9 cellular contexts compared by ENCODE assay signal in genomic region chr1:192639607-192640368, GRCh38. TPM values are rescaled to one million over a fixed set of nuclear protein-coding genes. Genes with fewer than 3 reads are reported as not detected.
DNase-seq lines count a peak whose midpoint lies in the region; ATAC-seq and TF ChIP-seq lines count a peak whose summit lies in the region.
"Had no signal": no experiment of that assay in that cellular context is flagged by ENCODE, and none has a peak within 500 bp of the region (broad histone marks: within the 10 kb centered on the region; RNA-seq: fewer than 3 reads in every experiment).

No MANE protein-coding gene starts in this region.

- 0 out of 2 replicates have a peak overlapping the region, but pooled peaks have one; percentile 11 for H3K4me2 ChIP-seq in KMS-11

- CTCF ChIA-PET in WTC11 (lab: Charles Lee): no interaction called here

- H3K27ac ChIP-seq in KMS-11: no peak overlapping the region

- DNase-seq in fibroblast of villous mesenchyme (ENCODE audit: low read depth): peak; percentile 64
- no peak for DNase-seq in NCI-H748 (lab: John Stamatoyannopoulos, UW; ENCODE audit: unreplicated experiment)
- DNase-seq in WTC11 (ENCODE audit: low spot score): no peak
- no peak for DNase-seq in nephron progenitor cell
- no peak for DNase-seq in T1000 (lab: John Stamatoyannopoulos, UW)

- H3K4me1 Mint-ChIP-seq in WTC11 (no peaks in the 10 kb centered on the region), nephron progenitor cell (peaks cover 7% of the 10 kb centered on the region)

- no peaks in the 10 kb centered on the region for H3K27me3 ChIP-seq in KMS-11 (ENCODE audit: insufficient read depth, low read depth)

- H4K20me1 ChIP-seq in KMS-11 (ENCODE audit: insufficient read depth): no peaks in the 10 kb centered on the region

- H3K4me1 ChIP-seq in KMS-11 (ENCODE audit: low read depth, poor library complexity, severe bottlenecking): peaks cover 18% of the 10 kb centered on the region

- H3K27ac Mint-ChIP-seq in WTC11: no peak overlapping the region
- H3K27ac Mint-ChIP-seq in nephron progenitor cell: no peak overlapping the region

- H3K4me3 Mint-ChIP-seq in WTC11 (no peak overlapping the region), nephron progenitor cell (no peak overlapping the region)

- ATAC-seq in GM18502 (IDR thresholded peaks at IDR 0.05; ENCODE audit: poor library complexity, unreplicated experiment): peak; percentile 94
- peak; percentile 79 for ATAC-seq in GM21723 (IDR thresholded peaks at IDR 0.05; ENCODE audit: unreplicated experiment)
- ATAC-seq in WTC11: no peak

- no peak overlapping the region for H2AFZ ChIP-seq in KMS-11 (ENCODE audit: low read depth)

- H3K4me3 ChIP-seq in KMS-11 (IDR thresholded peaks at IDR 0.05; ENCODE audit: insufficient read depth, low read depth, low read length) (no peak overlapping the region), fibroblast of villous mesenchyme (ENCODE audit: low read depth, low read length) (no peak overlapping the region)

- no peaks in the 10 kb centered on the region for H3K27me3 Mint-ChIP-seq in WTC11 (ENCODE audit: low read depth)
- H3K27me3 Mint-ChIP-seq in nephron progenitor cell (ENCODE audit: low read depth, poor library complexity): peaks cover 2% of the 10 kb centered on the region

- TF ChIP-seq CTCF in KMS-11 (conservative IDR thresholded peaks at IDR 0.05; ENCODE audit: low read depth, low read length): no peak
- TF ChIP-seq CTCF in fibroblast of villous mesenchyme (IDR thresholded peaks at IDR 0.05; ENCODE audit: insufficient read depth, low read depth, low read length): no peak
- no peak for TF ChIP-seq CTCF in WTC11 (IDR thresholded peaks at IDR 0.05)
- TF ChIP-seq CTCF in nephron progenitor cell (IDR thresholded peaks at IDR 0.05): no peak

- no peak overlapping the region for H3K9ac ChIP-seq in KMS-11

- no peaks in the 10 kb centered on the region for H3K9me3 Mint-ChIP-seq in WTC11
- H3K9me3 Mint-ChIP-seq in nephron progenitor cell: no peaks in the 10 kb centered on the region

- H3K36me3 ChIP-seq in KMS-11 (ENCODE audit: insufficient read depth): no peaks in the 10 kb centered on the region

- no peaks in the 10 kb centered on the region for H3K79me2 ChIP-seq in KMS-11 (ENCODE audit: insufficient read depth, low read depth)

- POLR2A ChIA-PET in WTC11 (lab: Charles Lee): no interaction called here

- H3K36me3 Mint-ChIP-seq in WTC11: no peaks in the 10 kb centered on the region
- no peaks in the 10 kb centered on the region for H3K36me3 Mint-ChIP-seq in nephron progenitor cell (ENCODE audit: low read depth)

TF ChIP-seq in WTC11, 78 proteins besides CTCF, POLR2A, EP300 and RAD21 (continues in another document):
- TF ChIP-seq, protein P1, sequence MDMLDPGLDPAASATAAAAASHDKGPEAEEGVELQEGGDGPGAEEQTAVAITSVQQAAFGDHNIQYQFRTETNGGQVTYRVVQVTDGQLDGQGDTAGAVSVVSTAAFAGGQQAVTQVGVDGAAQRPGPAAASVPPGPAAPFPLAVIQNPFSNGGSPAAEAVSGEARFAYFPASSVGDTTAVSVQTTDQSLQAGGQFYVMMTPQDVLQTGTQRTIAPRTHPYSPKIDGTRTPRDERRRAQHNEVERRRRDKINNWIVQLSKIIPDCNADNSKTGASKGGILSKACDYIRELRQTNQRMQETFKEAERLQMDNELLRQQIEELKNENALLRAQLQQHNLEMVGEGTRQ (CRISPR knock-in tag; IDR thresholded peaks at IDR 0.05): no peak
- TF ChIP-seq CREM (CRISPR knock-in tag; IDR thresholded peaks at IDR 0.05) (no peak), RELA (CRISPR knock-in tag; IDR thresholded peaks at IDR 0.05; ENCODE audit: borderline replicate concordance) (no peak), NR3C1 (CRISPR knock-in tag; conservative IDR thresholded peaks at IDR 0.05; ENCODE audit: low read depth) (no peak), OVOL2 (CRISPR knock-in tag; IDR thresholded peaks at IDR 0.05; ENCODE audit: borderline replicate concordance) (no peak), MLX (CRISPR knock-in tag; IDR thresholded peaks at IDR 0.05) (no peak), ZNF671 (CRISPR knock-in tag; IDR thresholded peaks at IDR 0.05) (no peak), RORB (CRISPR knock-in tag; IDR thresholded peaks at IDR 0.05) (no peak), NFYB (CRISPR knock-in tag; conservative IDR thresholded peaks at IDR 0.05; ENCODE audit: low read depth) (no peak), GTF2I (CRISPR knock-in tag; conservative IDR thresholded peaks at IDR 0.05) (no peak), ZMAT4 (CRISPR knock-in tag; IDR thresholded peaks at IDR 0.05) (no peak), ZBTB21 (CRISPR knock-in tag; IDR thresholded peaks at IDR 0.05; ENCODE audit: borderline replicate concordance) (no peak), SP1 (CRISPR knock-in tag; conservative IDR thresholded peaks at IDR 0.05) (no peak)
- TF ChIP-seq, protein P2, sequence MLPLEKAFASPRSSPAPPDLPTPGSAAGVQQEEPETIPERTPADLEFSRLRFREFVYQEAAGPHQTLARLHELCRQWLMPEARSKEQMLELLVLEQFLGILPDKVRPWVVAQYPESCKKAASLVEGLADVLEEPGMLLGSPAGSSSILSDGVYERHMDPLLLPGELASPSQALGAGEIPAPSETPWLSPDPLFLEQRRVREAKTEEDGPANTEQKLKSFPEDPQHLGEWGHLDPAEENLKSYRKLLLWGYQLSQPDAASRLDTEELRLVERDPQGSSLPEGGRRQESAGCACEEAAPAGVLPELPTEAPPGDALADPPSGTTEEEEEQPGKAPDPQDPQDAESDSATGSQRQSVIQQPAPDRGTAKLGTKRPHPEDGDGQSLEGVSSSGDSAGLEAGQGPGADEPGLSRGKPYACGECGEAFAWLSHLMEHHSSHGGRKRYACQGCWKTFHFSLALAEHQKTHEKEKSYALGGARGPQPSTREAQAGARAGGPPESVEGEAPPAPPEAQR (CRISPR knock-in tag; IDR thresholded peaks at IDR 0.05): no peak
- TF ChIP-seq, protein P3, sequence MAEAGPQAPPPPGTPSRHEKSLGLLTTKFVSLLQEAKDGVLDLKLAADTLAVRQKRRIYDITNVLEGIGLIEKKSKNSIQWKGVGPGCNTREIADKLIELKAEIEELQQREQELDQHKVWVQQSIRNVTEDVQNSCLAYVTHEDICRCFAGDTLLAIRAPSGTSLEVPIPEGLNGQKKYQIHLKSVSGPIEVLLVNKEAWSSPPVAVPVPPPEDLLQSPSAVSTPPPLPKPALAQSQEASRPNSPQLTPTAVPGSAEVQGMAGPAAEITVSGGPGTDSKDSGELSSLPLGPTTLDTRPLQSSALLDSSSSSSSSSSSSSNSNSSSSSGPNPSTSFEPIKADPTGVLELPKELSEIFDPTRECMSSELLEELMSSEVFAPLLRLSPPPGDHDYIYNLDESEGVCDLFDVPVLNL (CRISPR knock-in tag; IDR thresholded peaks at IDR 0.05; ENCODE audit: borderline replicate concordance, low read depth): no peak
- TF ChIP-seq, protein P4, sequence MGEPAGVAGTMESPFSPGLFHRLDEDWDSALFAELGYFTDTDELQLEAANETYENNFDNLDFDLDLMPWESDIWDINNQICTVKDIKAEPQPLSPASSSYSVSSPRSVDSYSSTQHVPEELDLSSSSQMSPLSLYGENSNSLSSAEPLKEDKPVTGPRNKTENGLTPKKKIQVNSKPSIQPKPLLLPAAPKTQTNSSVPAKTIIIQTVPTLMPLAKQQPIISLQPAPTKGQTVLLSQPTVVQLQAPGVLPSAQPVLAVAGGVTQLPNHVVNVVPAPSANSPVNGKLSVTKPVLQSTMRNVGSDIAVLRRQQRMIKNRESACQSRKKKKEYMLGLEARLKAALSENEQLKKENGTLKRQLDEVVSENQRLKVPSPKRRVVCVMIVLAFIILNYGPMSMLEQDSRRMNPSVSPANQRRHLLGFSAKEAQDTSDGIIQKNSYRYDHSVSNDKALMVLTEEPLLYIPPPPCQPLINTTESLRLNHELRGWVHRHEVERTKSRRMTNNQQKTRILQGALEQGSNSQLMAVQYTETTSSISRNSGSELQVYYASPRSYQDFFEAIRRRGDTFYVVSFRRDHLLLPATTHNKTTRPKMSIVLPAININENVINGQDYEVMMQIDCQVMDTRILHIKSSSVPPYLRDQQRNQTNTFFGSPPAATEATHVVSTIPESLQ (CRISPR knock-in tag; IDR thresholded peaks at IDR 0.05): no peak
- TF ChIP-seq, protein P5, sequence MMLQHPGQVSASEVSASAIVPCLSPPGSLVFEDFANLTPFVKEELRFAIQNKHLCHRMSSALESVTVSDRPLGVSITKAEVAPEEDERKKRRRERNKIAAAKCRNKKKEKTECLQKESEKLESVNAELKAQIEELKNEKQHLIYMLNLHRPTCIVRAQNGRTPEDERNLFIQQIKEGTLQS (CRISPR knock-in tag; conservative IDR thresholded peaks at IDR 0.05): no peak

RNA-seq across cellular contexts. Expression of gene RGS13, which starts 3.8 kb away (rescaled TPM):
- not detected in 2 replicates for total RNA-seq in fibroblast of villous mesenchyme
- total RNA-seq in WTC11 (2021): not detected in 3 replicates
- total RNA-seq: SK-MEL-5 had no signal
